ENCODE assay signal across 11 cellular contexts in the genomic region with DNA sequence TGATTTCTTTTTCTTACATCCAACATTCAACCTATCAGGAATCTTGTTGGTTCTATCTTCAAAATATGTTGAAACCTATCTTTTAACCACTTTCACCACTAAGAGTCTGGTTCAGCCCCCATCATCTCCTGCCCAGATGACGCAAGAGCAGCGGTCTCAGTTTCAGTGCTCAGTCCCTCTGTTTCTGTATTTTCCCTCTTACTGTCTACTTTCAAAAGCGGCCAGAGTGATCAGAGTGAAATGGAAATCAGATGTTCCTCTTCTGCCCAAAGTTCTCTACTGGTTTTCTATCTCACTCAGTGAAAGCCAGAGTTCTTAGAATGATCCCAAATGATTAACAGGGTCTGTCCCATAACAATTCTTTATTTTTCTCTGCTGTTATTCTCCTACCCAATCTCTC.
DNase-seq lines count a peak whose midpoint lies in the region; ATAC-seq and TF ChIP-seq lines count a peak whose summit lies in the region.
"Had no signal": no experiment of that assay in that cellular context is flagged by ENCODE, and none has a peak within 500 bp of the region (broad histone marks: within the 10 kb centered on the region; RNA-seq: fewer than 3 reads in every experiment).

No MANE protein-coding gene starts in this region.

- no peaks in the 10 kb centered on the region for H3K79me2 ChIP-seq in GM23338 (replicated peaks; ENCODE audit: insufficient read depth)

- no peak for TF ChIP-seq CTCF in GM23338 (conservative IDR thresholded peaks at IDR 0.05; ENCODE audit: low read depth in 2 of 2)

- no peak overlapping the region for H3K27ac Mint-ChIP-seq in activated CD4-positive, alpha-beta T cell treated with anti-CD3 and anti-CD28 coated beads for 36 hours
- H3K27ac Mint-ChIP-seq in GM23338, result no peak overlapping the region

- H4K20me1 ChIP-seq in GM23338 (replicated peaks; ENCODE audit: insufficient read depth), result no peaks in the 10 kb centered on the region

- intact Hi-C loops in activated CD4-positive, alpha-beta T cell treated with anti-CD3 and anti-CD28 coated beads for 36 hours (cut with DNase I, micrococcal nuclease), result no loop called here
- intact Hi-C loops in sciatic nerve (cut with DNase I), result no loop called here

- peak; percentile 59 for DNase-seq in activated CD4-positive, alpha-beta T cell treated with anti-CD3 and anti-CD28 coated beads for 36 hours
- no peak for DNase-seq in activated CD4-positive, alpha-beta T cell treated with anti-CD3 and anti-CD28 coated beads, Interleukin-2, amount 50 U/mL, for 4 hours
- DNase-seq in GM23338 (ENCODE audit: low spot score), result no peak
- DNase-seq in sciatic nerve (ENCODE audit: low spot score), result no peak
- DNase-seq in NCI-H2107 treated with DMSO at 0.1 percent for 48 hours (lab: John Stamatoyannopoulos, UW; ENCODE audit: unreplicated experiment), result no peak
- DNase-seq in amygdala (lab: John Stamatoyannopoulos, UW), result no peak
- no peak for DNase-seq in NCI-H2029 treated with DMSO at 0.1 percent for 48 hours (lab: John Stamatoyannopoulos, UW)
- DNase-seq: 8988T, NCI-H1092 had no signal

- H3F3A ChIP-seq in GM23338 (replicated peaks; ENCODE audit: low read depth), result no peaks in the 10 kb centered on the region

- H3K4me3 Mint-ChIP-seq in activated CD4-positive, alpha-beta T cell treated with anti-CD3 and anti-CD28 coated beads for 36 hours, result no peak overlapping the region
- no peak overlapping the region for H3K4me3 Mint-ChIP-seq in GM23338

- H3K36me3 Mint-ChIP-seq in activated CD4-positive, alpha-beta T cell treated with anti-CD3 and anti-CD28 coated beads for 36 hours (ENCODE audit: low read depth), result no peaks in the 10 kb centered on the region
- no peaks in the 10 kb centered on the region for H3K36me3 Mint-ChIP-seq in GM23338 (ENCODE audit: low read depth)

- H3K4me2 ChIP-seq in GM23338, result no peak overlapping the region

- peak; percentile 68 for ATAC-seq in activated CD4-positive, alpha-beta T cell treated with anti-CD3 and anti-CD28 coated beads for 36 hours
- ATAC-seq in GM23338 (no peak), HG03571 (IDR thresholded peaks at IDR 0.05; ENCODE audit: unreplicated experiment) (peak; percentile 87), sciatic nerve (peak; percentile 36)

- no peaks in the 10 kb centered on the region for H3K27me3 ChIP-seq in GM23338 (ENCODE audit: insufficient read depth)
- H3K27me3 ChIP-seq: tibial nerve had no signal

- peaks cover 2% of the 10 kb centered on the region for H3K27me3 Mint-ChIP-seq in activated CD4-positive, alpha-beta T cell treated with anti-CD3 and anti-CD28 coated beads for 36 hours
- peaks cover 4% of the 10 kb centered on the region for H3K27me3 Mint-ChIP-seq in GM23338 (ENCODE audit: insufficient read depth, low read depth, poor library complexity)

- H3K4me3 ChIP-seq in GM23338, result no peak overlapping the region
- H3K4me3 ChIP-seq: tibial nerve had no signal

- no peaks in the 10 kb centered on the region for H3K9me2 ChIP-seq in GM23338 (ENCODE audit: insufficient read depth)

- CTCF ChIA-PET in activated CD4-positive, alpha-beta T cell treated with anti-CD3 and anti-CD28 coated beads for 36 hours (lab: Charles Lee), result interaction anchor here (0.7 to 1.4 kb wide), 2 partner anchors 39 to 253 kb away, joined by 3 read pairs; no protein-coding TSS in a partner anchor

- peaks cover 16% of the 10 kb centered on the region for H3K4me1 Mint-ChIP-seq in activated CD4-positive, alpha-beta T cell treated with anti-CD3 and anti-CD28 coated beads for 36 hours
- no peaks in the 10 kb centered on the region for H3K4me1 Mint-ChIP-seq in GM23338

- no peak overlapping the region for H3K27ac ChIP-seq in GM23338 (ENCODE audit: low read depth)
- H3K27ac ChIP-seq: tibial nerve had no signal

- POLR2A ChIA-PET in activated CD4-positive, alpha-beta T cell treated with anti-CD3 and anti-CD28 coated beads for 36 hours (lab: Charles Lee), result no interaction called here

- H2AFZ ChIP-seq in GM23338, result 0 out of 2 replicates have a peak overlapping the region, but pooled peaks have one; percentile 4

- no peaks in the 10 kb centered on the region for H3K4me1 ChIP-seq in GM23338 (ENCODE audit: insufficient read depth)
- H3K4me1 ChIP-seq: tibial nerve had no signal

- no peaks in the 10 kb centered on the region for H3K9me3 Mint-ChIP-seq in activated CD4-positive, alpha-beta T cell treated with anti-CD3 and anti-CD28 coated beads for 36 hours (ENCODE audit: low read depth)
- no peaks in the 10 kb centered on the region for H3K9me3 Mint-ChIP-seq in GM23338

- no peaks in the 10 kb centered on the region for H3K36me3 ChIP-seq in GM23338 (ENCODE audit: insufficient read depth)
- H3K36me3 ChIP-seq: tibial nerve had no signal

TF ChIP-seq in GM23338, 12 proteins besides CTCF, POLR2A, EP300 and RAD21 (continues in another document):
- no peak for TF ChIP-seq STAT1 (IDR thresholded peaks at IDR 0.05; ENCODE audit: unreplicated experiment)
- no peak for TF ChIP-seq EZH2phosphoT487 (IDR thresholded peaks at IDR 0.05; ENCODE audit: unreplicated experiment)
- TF ChIP-seq, protein P1, sequence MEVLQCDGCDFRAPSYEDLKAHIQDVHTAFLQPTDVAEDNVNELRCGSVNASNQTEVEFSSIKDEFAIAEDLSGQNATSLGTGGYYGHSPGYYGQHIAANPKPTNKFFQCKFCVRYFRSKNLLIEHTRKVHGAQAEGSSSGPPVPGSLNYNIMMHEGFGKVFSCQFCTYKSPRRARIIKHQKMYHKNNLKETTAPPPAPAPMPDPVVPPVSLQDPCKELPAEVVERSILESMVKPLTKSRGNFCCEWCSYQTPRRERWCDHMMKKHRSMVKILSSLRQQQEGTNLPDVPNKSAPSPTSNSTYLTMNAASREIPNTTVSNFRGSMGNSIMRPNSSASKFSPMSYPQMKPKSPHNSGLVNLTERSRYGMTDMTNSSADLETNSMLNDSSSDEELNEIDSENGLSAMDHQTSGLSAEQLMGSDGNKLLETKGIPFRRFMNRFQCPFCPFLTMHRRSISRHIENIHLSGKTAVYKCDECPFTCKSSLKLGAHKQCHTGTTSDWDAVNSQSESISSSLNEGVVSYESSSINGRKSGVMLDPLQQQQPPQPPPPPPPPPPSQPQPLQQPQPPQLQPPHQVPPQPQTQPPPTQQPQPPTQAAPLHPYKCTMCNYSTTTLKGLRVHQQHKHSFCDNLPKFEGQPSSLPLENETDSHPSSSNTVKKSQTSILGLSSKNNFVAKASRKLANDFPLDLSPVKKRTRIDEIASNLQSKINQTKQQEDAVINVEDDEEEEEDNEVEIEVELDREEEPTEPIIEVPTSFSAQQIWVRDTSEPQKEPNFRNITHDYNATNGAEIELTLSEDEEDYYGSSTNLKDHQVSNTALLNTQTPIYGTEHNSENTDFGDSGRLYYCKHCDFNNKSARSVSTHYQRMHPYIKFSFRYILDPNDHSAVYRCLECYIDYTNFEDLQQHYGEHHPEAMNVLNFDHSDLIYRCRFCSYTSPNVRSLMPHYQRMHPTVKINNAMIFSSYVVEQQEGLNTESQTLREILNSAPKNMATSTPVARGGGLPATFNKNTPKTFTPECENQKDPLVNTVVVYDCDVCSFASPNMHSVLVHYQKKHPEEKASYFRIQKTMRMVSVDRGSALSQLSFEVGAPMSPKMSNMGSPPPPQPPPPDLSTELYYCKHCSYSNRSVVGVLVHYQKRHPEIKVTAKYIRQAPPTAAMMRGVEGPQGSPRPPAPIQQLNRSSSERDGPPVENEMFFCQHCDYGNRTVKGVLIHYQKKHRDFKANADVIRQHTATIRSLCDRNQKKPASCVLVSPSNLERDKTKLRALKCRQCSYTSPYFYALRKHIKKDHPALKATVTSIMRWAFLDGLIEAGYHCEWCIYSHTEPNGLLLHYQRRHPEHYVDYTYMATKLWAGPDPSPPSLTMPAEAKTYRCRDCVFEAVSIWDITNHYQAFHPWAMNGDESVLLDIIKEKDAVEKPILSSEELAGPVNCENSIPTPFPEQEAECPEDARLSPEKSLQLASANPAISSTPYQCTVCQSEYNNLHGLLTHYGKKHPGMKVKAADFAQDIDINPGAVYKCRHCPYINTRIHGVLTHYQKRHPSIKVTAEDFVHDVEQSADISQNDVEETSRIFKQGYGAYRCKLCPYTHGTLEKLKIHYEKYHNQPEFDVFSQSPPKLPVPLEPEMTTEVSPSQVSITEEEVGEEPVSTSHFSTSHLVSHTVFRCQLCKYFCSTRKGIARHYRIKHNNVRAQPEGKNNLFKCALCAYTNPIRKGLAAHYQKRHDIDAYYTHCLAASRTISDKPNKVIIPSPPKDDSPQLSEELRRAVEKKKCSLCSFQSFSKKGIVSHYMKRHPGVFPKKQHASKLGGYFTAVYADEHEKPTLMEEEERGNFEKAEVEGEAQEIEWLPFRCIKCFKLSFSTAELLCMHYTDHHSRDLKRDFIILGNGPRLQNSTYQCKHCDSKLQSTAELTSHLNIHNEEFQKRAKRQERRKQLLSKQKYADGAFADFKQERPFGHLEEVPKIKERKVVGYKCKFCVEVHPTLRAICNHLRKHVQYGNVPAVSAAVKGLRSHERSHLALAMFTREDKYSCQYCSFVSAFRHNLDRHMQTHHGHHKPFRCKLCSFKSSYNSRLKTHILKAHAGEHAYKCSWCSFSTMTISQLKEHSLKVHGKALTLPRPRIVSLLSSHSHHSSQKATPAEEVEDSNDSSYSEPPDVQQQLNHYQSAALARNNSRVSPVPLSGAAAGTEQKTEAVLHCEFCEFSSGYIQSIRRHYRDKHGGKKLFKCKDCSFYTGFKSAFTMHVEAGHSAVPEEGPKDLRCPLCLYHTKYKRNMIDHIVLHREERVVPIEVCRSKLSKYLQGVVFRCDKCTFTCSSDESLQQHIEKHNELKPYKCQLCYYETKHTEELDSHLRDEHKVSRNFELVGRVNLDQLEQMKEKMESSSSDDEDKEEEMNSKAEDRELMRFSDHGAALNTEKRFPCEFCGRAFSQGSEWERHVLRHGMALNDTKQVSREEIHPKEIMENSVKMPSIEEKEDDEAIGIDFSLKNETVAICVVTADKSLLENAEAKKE (CRISPR knock-in tag; IDR thresholded peaks at IDR 0.05), result no peak
- no peak for TF ChIP-seq POLR2AphosphoS5 (IDR thresholded peaks at IDR 0.05; ENCODE audit: low read depth)
- no peak for TF ChIP-seq ZNF114 (CRISPR knock-in tag; IDR thresholded peaks at IDR 0.05)
- no peak for TF ChIP-seq JUNB (IDR thresholded peaks at IDR 0.05; ENCODE audit: unreplicated experiment)
- TF ChIP-seq ZNF331 (CRISPR knock-in tag; IDR thresholded peaks at IDR 0.05; ENCODE audit: low read depth), result no peak
- no peak for TF ChIP-seq EZH2 (IDR thresholded peaks at IDR 0.05; ENCODE audit: low read depth, unreplicated experiment)
